ENCODE assay signal across 35 cellular contexts in genomic region chr4:70829492-70829891, GRCh38.
"Had no signal": no experiment of that assay in that cellular context is flagged by ENCODE, and none has a peak within 500 bp of the region (broad histone marks: within the 10 kb centered on the region; RNA-seq: fewer than 3 reads in every experiment).

No MANE protein-coding gene starts in this region.

- H3K4me2 ChIP-seq: PC-9 had no signal

- ATAC-seq: activated CD8-positive, alpha-beta memory T cell treated with anti-CD3 and anti-CD28 coated beads, Interleukin-2, amount 10 ng/mL, durations not matched to agents 7 days and 5 days; K562; Right ventricle myocardium inferior; SK-N-SH treated with all-trans-retinoic acid at 6 μM for 48 hours; T-cell had no signal

- DNase-seq: activated B cell treated with CpG ODN at 0.5 μM for 24 hours; activated CD4-positive, alpha-beta memory T cell treated with anti-CD3 and anti-CD28 coated beads, Interleukin-2, amount 10 ng/mL, durations not matched to agents 7 days and 5 days; activated CD4-positive, alpha-beta T cell treated with anti-CD3 and anti-CD28 coated beads for 1 hour; activated CD4-positive, alpha-beta T cell treated with anti-CD3 and anti-CD28 coated beads for 48 hours; activated CD8-positive, alpha-beta memory T cell treated with anti-CD3 and anti-CD28 coated beads for 24 hours; activated CD8-positive, alpha-beta memory T cell treated with anti-CD3 and anti-CD28 coated beads, Interleukin-2, amount 10 ng/mL, durations not matched to agents 7 days and 5 days; activated CD8-positive, alpha-beta memory T cell treated with anti-CD3 and anti-CD28 coated beads, Interleukin-2, amount 50 U/mL, for 48 hours; activated gamma-delta T cell; activated naive CD4-positive, alpha-beta T cell treated with Interleukin-2 at 50 U/mL for 16 hours; anterior cingulate cortex; brain microvascular endothelial cell; central memory CD4-positive, alpha-beta T cell; NCI-H1092 treated with DMSO at 0.1 percent for 48 hours; NCI-H1417; NCI-H146; NCI-H187; NCI-H2029 treated with DMSO at 0.1 percent for 48 hours; NCI-H2107; NCI-H2171; NCI-H510A; NCI-H526; NCI-H748 treated with DMSO at 0.1 percent for 48 hours; PC-9; SIG-M5; T-cell; T-helper 2 cell; T-helper 9 cell had no signal

- H3K27me3 ChIP-seq: brain microvascular endothelial cell had no signal

- H3K4me3 Mint-ChIP-seq: activated B cell treated with CpG ODN at 0.5 μM for 24 hours; activated CD4-positive, alpha-beta memory T cell treated with anti-CD3 and anti-CD28 coated beads, Interleukin-2, amount 10 ng/mL, durations not matched to agents 7 days and 5 days; activated CD8-positive, alpha-beta memory T cell treated with anti-CD3 and anti-CD28 coated beads, Interleukin-2, amount 10 ng/mL, durations not matched to agents 7 days and 5 days; activated naive CD4-positive, alpha-beta T cell treated with anti-CD3 and anti-CD28 coated beads, Interleukin-2, amount 50 U/mL, for 24 hours; T-cell had no signal

- H3K27me3 Mint-ChIP-seq: activated B cell treated with CpG ODN at 0.5 μM for 24 hours; activated CD4-positive, alpha-beta memory T cell treated with anti-CD3 and anti-CD28 coated beads, Interleukin-2, amount 10 ng/mL, durations not matched to agents 7 days and 5 days; activated CD8-positive, alpha-beta memory T cell treated with anti-CD3 and anti-CD28 coated beads, Interleukin-2, amount 10 ng/mL, durations not matched to agents 7 days and 5 days; activated naive CD4-positive, alpha-beta T cell treated with anti-CD3 and anti-CD28 coated beads, Interleukin-2, amount 50 U/mL, for 24 hours; T-cell had no signal

- H3K4me3 ChIP-seq: K562, PC-9 had no signal

- H3K9me3 Mint-ChIP-seq: activated B cell treated with CpG ODN at 0.5 μM for 24 hours; activated CD4-positive, alpha-beta memory T cell treated with anti-CD3 and anti-CD28 coated beads, Interleukin-2, amount 10 ng/mL, durations not matched to agents 7 days and 5 days; activated naive CD4-positive, alpha-beta T cell treated with anti-CD3 and anti-CD28 coated beads, Interleukin-2, amount 50 U/mL, for 24 hours; activated T-helper 2 cell treated with anti-CD3 and anti-CD28 coated beads, Interferon-gamma antibody, Interleukin-2, Interleukin-4, amounts not matched to agents 10 μg/mL and 5 μg/mL and 100 μg/mL, durations not matched to agents 14 hours and 24 hours and 36 hours; T-cell had no signal

- H3K27ac Mint-ChIP-seq: activated B cell treated with CpG ODN at 0.5 μM for 24 hours; activated CD4-positive, alpha-beta memory T cell treated with anti-CD3 and anti-CD28 coated beads, Interleukin-2, amount 10 ng/mL, durations not matched to agents 7 days and 5 days; activated naive CD4-positive, alpha-beta T cell treated with anti-CD3 and anti-CD28 coated beads, Interleukin-2, amount 50 U/mL, for 24 hours; activated T-helper 2 cell treated with anti-CD3 and anti-CD28 coated beads, Interferon-gamma antibody, Interleukin-2, Interleukin-4, amounts not matched to agents 10 μg/mL and 5 μg/mL and 100 μg/mL, durations not matched to agents 14 hours and 24 hours and 36 hours; T-cell had no signal

- H3K4me1 Mint-ChIP-seq: activated B cell treated with CpG ODN at 0.5 μM for 24 hours had no signal

- H2AFZ ChIP-seq: PC-9 had no signal

- H3K27ac ChIP-seq: brain microvascular endothelial cell, PC-9, RWPE1, VCaP had no signal

- FAIRE-seq: K562, RCC 7860 had no signal
